ENCODE assay signal across 11 cellular contexts in the genomic region with DNA sequence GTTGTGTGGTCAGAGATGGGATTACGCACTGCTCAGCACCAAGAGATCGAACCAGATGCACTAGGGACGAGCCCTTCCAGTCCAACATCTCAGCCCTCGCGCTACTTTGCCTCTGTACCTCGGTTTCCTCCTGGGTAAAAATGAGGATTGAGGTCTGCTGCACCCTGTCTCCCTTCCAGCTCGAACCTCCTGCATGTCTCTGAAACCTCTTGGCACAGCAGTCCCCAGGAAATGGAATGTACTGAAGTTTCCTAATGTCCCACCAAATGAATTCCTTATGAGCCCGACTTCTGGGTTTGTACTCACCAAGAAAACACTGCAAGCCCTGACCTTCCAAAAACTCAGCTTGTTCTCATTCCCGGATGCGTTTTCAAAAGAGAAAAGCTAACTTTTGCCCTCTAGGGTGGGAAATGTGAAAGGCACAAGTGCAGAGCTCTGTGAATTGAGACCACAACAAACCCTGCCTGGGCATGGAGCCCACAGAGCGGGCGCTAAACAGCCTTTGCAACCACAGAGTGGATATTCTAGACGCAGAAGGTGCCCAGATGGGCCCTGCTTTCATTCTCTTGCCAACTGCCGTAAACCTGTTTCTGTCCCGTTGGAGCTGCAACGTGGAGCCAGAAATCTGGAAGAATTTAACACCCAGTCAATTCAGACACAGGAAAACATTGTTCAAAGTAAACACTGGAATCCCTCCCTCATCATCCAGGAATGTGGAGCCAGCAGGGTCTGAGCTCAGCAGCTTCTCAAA. TPM values are rescaled to one million over a fixed set of nuclear protein-coding genes. Genes with fewer than 3 reads are reported as not detected.
DNase-seq lines count a peak whose midpoint lies in the region; ATAC-seq lines count a peak whose summit lies in the region.
"Had no signal": no experiment of that assay in that cellular context is flagged by ENCODE, and none has a peak within 500 bp of the region (broad histone marks: within the 10 kb centered on the region; RNA-seq: fewer than 3 reads in every experiment).

No MANE protein-coding gene starts in this region.

- DNase-seq in A172 (ENCODE audit: low spot score) (peak; percentile 65), NCI-H1694 treated with DMSO at 0.1 percent for 48 hours (lab: John Stamatoyannopoulos, UW) (peak; percentile 30), epidermal melanocyte (ENCODE audit: insufficient read length, low spot score) (peak; percentile 76), RKO (ENCODE audit: low spot score) (no peak), HK-2 (ENCODE audit: unreplicated experiment) (no peak)
- no peak for DNase-seq in stimulated activated CD4-positive, alpha-beta T cell treated with anti-CD3 and anti-CD28 coated beads, Interleukin-15, amount 100 ng/mL, for 24 hours
- DNase-seq: CD4-positive, CD25-positive, alpha-beta regulatory T cell; glutamatergic neuron; T-helper 1 cell had no signal

- no peaks in the 10 kb centered on the region for H3K36me3 ChIP-seq in mucosa of rectum (ENCODE audit: control insufficient read depth in 2 of 2, insufficient read depth in 2 of 2, low read length in 2 of 2)

- H3K27ac ChIP-seq in mucosa of rectum (ENCODE audit: low read depth in 2 of 2, low read length in 2 of 2), result peak overlapping the region; percentile 58 to 59

- H3K9ac ChIP-seq in mucosa of rectum (ENCODE audit: low read depth in 1 of 2, low read length in 2 of 2), result no peak overlapping the region

- no peaks in the 10 kb centered on the region for H3K27me3 ChIP-seq in mucosa of rectum (ENCODE audit: control insufficient read depth in 2 of 2, insufficient read depth in 2 of 2, low read length in 2 of 2)

- H3K9me3 ChIP-seq in mucosa of rectum (ENCODE audit: control insufficient read depth in 2 of 2, low read length in 2 of 2), result no peaks in the 10 kb centered on the region

- ATAC-seq in HG03045 (IDR thresholded peaks at IDR 0.05; ENCODE audit: unreplicated experiment), result no peak

- H3K4me1 ChIP-seq in mucosa of rectum (ENCODE audit: control insufficient read depth in 2 of 2, insufficient read depth in 2 of 2, low read length in 2 of 2), result peaks cover 3 to 8% of the 10 kb centered on the region in 2 donors

- H3K4me3 ChIP-seq in mucosa of rectum (ENCODE audit: low read length in 2 of 2), result peak overlapping the region in 1 of 2 donors; percentile 23

RNA-seq across cellular contexts. Expression of a gene that starts 10.3 kb away (rescaled TPM):
- 0.96 TPM in 1 of 2 replicates, not detected in the other for total RNA-seq in A172 (2014; rRNA removed; shearing (Covaris generic))

Comparison
In these comparisons a context has a peak if more than half of its experiments do, and no peak if none do; other contexts are left out.
1. DNase-seq: peak in A172 (single experiment), NCI-H1694 treated with DMSO at 0.1 percent for 48 hours (single experiment) and epidermal melanocyte (single experiment); none in stimulated activated CD4-positive, alpha-beta T cell treated with anti-CD3 and anti-CD28 coated beads, Interleukin-15, amount 100 ng/mL, for 24 hours (single experiment), RKO (single experiment) and HK-2 (single experiment).